ENCODE assay signal across 9 cellular contexts in the genomic region with DNA sequence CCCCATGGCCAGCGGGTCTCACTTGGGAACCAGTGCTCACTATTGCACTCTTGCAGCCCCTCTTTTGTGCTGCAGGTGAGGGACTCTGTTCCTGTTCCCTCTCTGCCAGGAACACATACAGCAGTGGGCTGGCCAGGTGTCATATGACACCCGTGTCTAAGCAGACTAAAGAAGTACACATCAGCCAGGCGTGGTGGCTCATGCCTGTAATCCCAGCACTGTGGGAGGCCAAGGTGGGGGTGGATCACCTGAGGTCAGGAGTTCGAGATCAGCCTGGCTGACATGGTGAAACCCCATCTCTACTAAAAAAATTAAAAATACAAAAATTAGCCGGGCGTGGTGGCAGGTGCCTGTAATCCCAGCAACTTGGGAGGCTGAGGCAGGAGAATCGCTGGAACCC. TPM values are rescaled to one million over a fixed set of nuclear protein-coding genes. Genes with fewer than 3 reads are reported as not detected.
DNase-seq lines count a peak whose midpoint lies in the region; TF ChIP-seq lines count a peak whose summit lies in the region.
"Not testable (repeated sequence)": the region's sequence is repeated elsewhere in the genome, so short reads cannot be mapped to it uniquely, and the experiment has no call there.
"Had no signal": no experiment of that assay in that cellular context is flagged by ENCODE, and none has a peak within 500 bp of the region (broad histone marks: within the 10 kb centered on the region; RNA-seq: fewer than 3 reads in every experiment).

No MANE protein-coding gene starts in this region.

- DNase-seq in AG04450 (ENCODE audit: low read depth, low spot score); SK-N-SH; trophoblast cell; stomach: not testable (repeated sequence)
- DNase-seq in NCI-H2171 treated with DMSO at 0.1 percent for 48 hours (lab: John Stamatoyannopoulos, UW) (peak; percentile 39), esophagus muscularis mucosa (ENCODE audit: extremely low spot score) (peak; percentile 62), islet precursor cell (peak; percentile 44), vagina (ENCODE audit: extremely low spot score in 2 of 2) (peak in 1 of 2 donors; percentile 87)

- CTCF ChIA-PET in AG04450 (lab: Charles Lee); SK-N-SH (lab: Yijun Ruan, JAX): not testable (repeated sequence)

- not testable (repeated sequence) for TF ChIP-seq POLR2A in esophagus muscularis mucosa (IDR thresholded peaks at IDR 0.05; ENCODE audit: low read depth); stomach (IDR thresholded peaks at IDR 0.05); vagina (IDR thresholded peaks at IDR 0.05)

- TF ChIP-seq EP300 in SK-N-SH (IDR thresholded peaks at IDR 0.05; ENCODE audit: borderline replicate concordance in 1 of 2, low read depth in 1 of 2, low read length in 1 of 2); esophagus muscularis mucosa (IDR thresholded peaks at IDR 0.05); stomach (IDR thresholded peaks at IDR 0.05): not testable (repeated sequence)

- peak overlapping the region; percentile 87 for H3K27ac ChIP-seq in AG04450 (ENCODE audit: low read depth, low read length)
- peak overlapping the region; percentile 96 to 98 for H3K27ac ChIP-seq in SK-N-SH (ENCODE audit: low read depth in 2 of 2, low read length in 1 of 2)
- H3K27ac ChIP-seq in esophagus muscularis mucosa (replicated peaks in 1 of 4): peak overlapping the region; percentile 75 to 84 (median 78)
- H3K27ac ChIP-seq in trophoblast cell (ENCODE audit: low read depth, low read length): peak overlapping the region; percentile 24
- H3K27ac ChIP-seq in stomach: peak overlapping the region in 4 of 5 donors; percentile 66 to 83 (median 76)
- H3K27ac ChIP-seq in vagina: peak overlapping the region; percentile 42

- H3K14ac ChIP-seq in trophoblast cell (ENCODE audit: low read length): not testable (repeated sequence)

- peak overlapping the region; percentile 68; the same call in 1 of the 2 replicates for H3K4me2 ChIP-seq in SK-N-SH
- not testable (repeated sequence) for H3K4me2 ChIP-seq in trophoblast cell (ENCODE audit: low read length)

- H4K20me1 ChIP-seq in SK-N-SH (ENCODE audit: insufficient read depth): not testable (repeated sequence)

- H4K12ac ChIP-seq in trophoblast cell (ENCODE audit: low read depth, low read length): not testable (repeated sequence)

- WGBS in SK-N-SH (ENCODE audit: low lambda C conversion rate): 90% methylated on average over 7 of the region's 7 CpGs
- 89% methylated on average over 7 of the region's 7 CpGs for WGBS in esophagus muscularis mucosa
- WGBS in trophoblast cell (ENCODE audit: extremely low coverage, insufficient coverage, insufficient read length): no CpG with 5 or more reads among the region's 7 CpGs
- WGBS in stomach, 5 donors: 82 to 89% (median 84%) methylated on average over 7 of the region's 7 CpGs

- H3K4me1 ChIP-seq in SK-N-SH (ENCODE audit: control insufficient read depth in 1 of 2, insufficient read depth in 2 of 2, low read depth in 1 of 2, low read length in 1 of 2) (peaks cover 30 to 44% of the 10 kb centered on the region in 2 experiments), esophagus muscularis mucosa (peaks cover 36 to 39% (median 37%) of the 10 kb centered on the region in 4 donors), trophoblast cell (ENCODE audit: control insufficient read depth in 1 of 2, insufficient read depth in 2 of 2, low read length in 2 of 2) (peaks cover 23 to 29% of the 10 kb centered on the region in 2 experiments), stomach (peaks cover 15 to 33% (median 26%) of the 10 kb centered on the region in 4 donors), vagina (peaks cover 35% of the 10 kb centered on the region)

- not testable (repeated sequence) for H3K23ac ChIP-seq in trophoblast cell (ENCODE audit: low read length)

- not testable (repeated sequence) for H3K36me3 ChIP-seq in SK-N-SH (replicated peaks in 1 of 2; ENCODE audit: control insufficient read depth in 1 of 2, insufficient read depth in 2 of 2, low read length in 1 of 2); esophagus muscularis mucosa; trophoblast cell (ENCODE audit: control insufficient read depth in 1 of 2, insufficient read depth in 2 of 2, low read length in 2 of 2); stomach; vagina

- H3K4ac ChIP-seq in trophoblast cell (ENCODE audit: low read depth, low read length): not testable (repeated sequence)

- peak overlapping the region; percentile 80 for H2BK12ac ChIP-seq in trophoblast cell (ENCODE audit: low read length)

- H2AFZ ChIP-seq in SK-N-SH (ENCODE audit: low read depth); trophoblast cell (ENCODE audit: insufficient read depth, low read length, poor library complexity): not testable (repeated sequence)

- H2BK5ac ChIP-seq in trophoblast cell (ENCODE audit: low read depth, low read length, poor library complexity): peak overlapping the region; percentile 55

- not testable (repeated sequence) for H3K9ac ChIP-seq in SK-N-SH; trophoblast cell (ENCODE audit: low read length)

- intact Hi-C loops in esophagus muscularis mucosa (cut with DNase I); stomach (cut with DNase I; ENCODE audit: low total_unique reads); vagina (cut with DNase I): not testable (repeated sequence)

- not testable (repeated sequence) for H3K79me2 ChIP-seq in SK-N-SH (ENCODE audit: insufficient read depth); trophoblast cell (ENCODE audit: control insufficient read depth, insufficient read depth, low read length, poor library complexity)

- H3K27me3 ChIP-seq in AG04450 (ENCODE audit: control insufficient read depth, insufficient read depth, low read length); SK-N-SH (ENCODE audit: insufficient read depth); esophagus muscularis mucosa; trophoblast cell (ENCODE audit: insufficient read depth, low read length); stomach; vagina: not testable (repeated sequence)

- peak overlapping the region; percentile 75 for H4K91ac ChIP-seq in trophoblast cell (ENCODE audit: low read depth, low read length)

- H4K8ac ChIP-seq in trophoblast cell (ENCODE audit: low read depth, low read length): not testable (repeated sequence)

- H3K9me3 ChIP-seq in AG04450 (ENCODE audit: control insufficient read depth, insufficient read depth, low read length); SK-N-SH; esophagus muscularis mucosa; trophoblast cell (ENCODE audit: insufficient read depth, low read depth, low read length); stomach; vagina: not testable (repeated sequence)

- H3K18ac ChIP-seq in trophoblast cell (ENCODE audit: low read length): peak overlapping the region; percentile 81

- H2AK5ac ChIP-seq in trophoblast cell (ENCODE audit: low read length): not testable (repeated sequence)

- H3K9me2 ChIP-seq in SK-N-SH: not testable (repeated sequence)

- H3K79me1 ChIP-seq in trophoblast cell (ENCODE audit: low read length): peaks cover 47% of the 10 kb centered on the region

- TF ChIP-seq CTCF in AG04450 (IDR thresholded peaks at IDR 0.05; ENCODE audit: low read depth, low read length); SK-N-SH (IDR thresholded peaks at IDR 0.05); esophagus muscularis mucosa (IDR thresholded peaks at IDR 0.05); stomach (IDR thresholded peaks at IDR 0.05); vagina (IDR thresholded peaks at IDR 0.05): not testable (repeated sequence)

- H2BK120ac ChIP-seq in trophoblast cell (ENCODE audit: insufficient read depth, low read length, poor library complexity): peak overlapping the region; percentile 78

- H3K4me3 ChIP-seq in AG04450 (ENCODE audit: low read depth, low read length); SK-N-SH (ENCODE audit: low read depth in 2 of 2, low read length in 1 of 2); esophagus muscularis mucosa; trophoblast cell (ENCODE audit: low read depth, low read length); stomach; vagina: not testable (repeated sequence)

- peaks cover 37% of the 10 kb centered on the region for H3F3A ChIP-seq in SK-N-SH (replicated peaks; ENCODE audit: insufficient read depth)

- POLR2A ChIA-PET in AG04450 (lab: Yijun Ruan, JAX); SK-N-SH (lab: Yijun Ruan, JAX): not testable (repeated sequence)

- not testable (repeated sequence) for TF ChIP-seq RAD21 in SK-N-SH (IDR thresholded peaks at IDR 0.05; ENCODE audit: low read length)

RNA-seq across cellular contexts. Expression of gene TGM2, which starts 57.2 kb away (rescaled TPM):
- 326 and 398 TPM in 2 replicates for polyA plus RNA-seq in AG04450 (2011; rRNA removed)
- 277 and 363 TPM in 2 replicates for polyA minus RNA-seq in AG04450 (2011; rRNA and poly(A)+ RNA removed)
- polyA plus RNA-seq in SK-N-SH (2012; rRNA removed): 548 and 676 TPM in 2 replicates
- 278 and 460 TPM in 2 replicates for polyA plus RNA-seq in SK-N-SH (2012; cell fraction: cytosol; rRNA removed)
- 675 and 717 TPM in 2 replicates for polyA plus RNA-seq in SK-N-SH (2012; cell fraction: nucleus; rRNA removed)
- total RNA-seq in esophagus muscularis mucosa: 100 to 1,000 TPM; 170 to 385 (median 212) TPM
- 330 and 332 TPM in 2 replicates for polyA plus RNA-seq in trophoblast cell (2013)
- total RNA-seq in stomach: 100 to 1,000 TPM in 1 of 5 donors, 10 to 100 TPM in 4; 27.8 to 195 (median 44.3) TPM
- polyA plus RNA-seq in stomach: 10 to 100 TPM; 16.2 to 28.0 (median 25.1) TPM
- 92.8 TPM for total RNA-seq in vagina
- total RNA-seq: CD8-positive, alpha-beta memory T cell had no signal
- polyA plus RNA-seq: CD8-positive, alpha-beta memory T cell had no signal

Comparison
In these comparisons a context has a peak if more than half of its experiments do, and no peak if none do; other contexts are left out.
1. H3K27ac ChIP-seq: peak in every context shown above with its lines; median percentile 97 in SK-N-SH; 87 in AG04450; 78 in esophagus muscularis mucosa; 76 in stomach; 42 in vagina; 24 in trophoblast cell.